Comparison of ENCODE assay signal across 15 cellular contexts in genomic region chr20:59064214-59064722, GRCh38. TPM values are rescaled to one million over a fixed set of nuclear protein-coding genes. Genes with fewer than 3 reads are reported as not detected.
DNase-seq lines count a peak whose midpoint lies in the region; ATAC-seq, FAIRE-seq and TF ChIP-seq lines count a peak whose summit lies in the region.
"Had no signal": no experiment of that assay in that cellular context is flagged by ENCODE, and none has a peak within 500 bp of the region (broad histone marks: within the 10 kb centered on the region; RNA-seq: fewer than 3 reads in every experiment).

No MANE protein-coding gene starts in this region.

- no peak overlapping the region for H3K27ac Mint-ChIP-seq in mesothelial cell of epicardium
- H3K27ac Mint-ChIP-seq: activated CD4-positive, alpha-beta memory T cell treated with anti-CD3 and anti-CD28 coated beads for 36 hours; natural killer cell; stimulated activated naive CD8-positive, alpha-beta T cell treated with anti-CD3 and anti-CD28 coated beads, Interleukin-15, Interleukin-2, amounts not matched to agents 100 ng/mL and 50 ng/mL, for 24 hours; T-helper 2 cell treated with Interferon-gamma antibody and Interleukin-4, amounts not matched to agents 5 μg/mL and 100 μg/mL, for 36 hours had no signal

- TF ChIP-seq CTCF in PC-9 (conservative IDR thresholded peaks at IDR 0.05) (no peak), keratinocyte (optimal IDR thresholded peaks at IDR 0.05 in 1 of 3, IDR thresholded peaks at IDR 0.05 in 1 of 3, conservative IDR thresholded peaks at IDR 0.05 in 1 of 3; ENCODE audit: extremely low read depth in 1 of 3, insufficient read depth in 2 of 3, low read length in 3 of 3) (no peak), mucosa of descending colon (IDR thresholded peaks at IDR 0.05) (no peak), mesothelial cell of epicardium (IDR thresholded peaks at IDR 0.05; ENCODE audit: unreplicated experiment) (no peak)

- H3K4me1 ChIP-seq in PC-9 (replicated peaks; ENCODE audit: insufficient read depth): peaks cover 16% of the 10 kb centered on the region
- H3K4me1 ChIP-seq in keratinocyte (ENCODE audit: control insufficient read depth, extremely low read depth, insufficient read depth, low read length): peaks cover 10% of the 10 kb centered on the region
- H3K4me1 ChIP-seq in mucosa of descending colon (ENCODE audit: low read depth): no peaks in the 10 kb centered on the region
- H3K4me1 ChIP-seq: Peyer's patch had no signal

- TSS peak; percentile 47 for BruUV-seq in PC-9 (replicated peaks; lab: Mats Ljungman, UMichigan)

- H3K27me3 Mint-ChIP-seq in mesothelial cell of epicardium (ENCODE audit: low read depth): peaks cover 2% of the 10 kb centered on the region
- H3K27me3 Mint-ChIP-seq: activated CD4-positive, alpha-beta memory T cell treated with anti-CD3 and anti-CD28 coated beads for 36 hours had no signal

- FAIRE-seq in keratinocyte (lab: Jason Lieb, UNC): no peak
- FAIRE-seq: islet of Langerhans had no signal

- dilution Hi-C loops in keratinocyte (cut with MboI; ENCODE audit: extremely low pct_ligation_motif_present, low sequenced_read_pairs): no loop called here

- H3K4me3 ChIP-seq in PC-9 (peak overlapping the region; percentile 6; the same call in 1 of the 2 replicates), keratinocyte (ENCODE audit: control insufficient read depth in 2 of 3, extremely low read depth in 1 of 3, insufficient read depth in 2 of 3, low read depth in 1 of 3, low read length in 3 of 3) (peak overlapping the region in 2 of 3 experiments; percentile 8 to 16), mucosa of descending colon (no peak overlapping the region)
- H3K4me3 ChIP-seq: Peyer's patch had no signal

- intact Hi-C loops in PC-9 (cut with micrococcal nuclease; ENCODE audit: unreplicated experiment): loop anchor here (2.0 kb wide), 1 partner anchor 19 kb away; no protein-coding TSS in a partner anchor
- intact Hi-C loops in mucosa of descending colon (cut with DNase I, micrococcal nuclease): no loop called here

- no peak overlapping the region for H3K4me3 Mint-ChIP-seq in mesothelial cell of epicardium
- H3K4me3 Mint-ChIP-seq: activated CD4-positive, alpha-beta memory T cell treated with anti-CD3 and anti-CD28 coated beads for 36 hours; natural killer cell; stimulated activated naive CD8-positive, alpha-beta T cell treated with anti-CD3 and anti-CD28 coated beads, Interleukin-15, Interleukin-2, amounts not matched to agents 100 ng/mL and 50 ng/mL, for 24 hours; T-helper 2 cell treated with Interferon-gamma antibody and Interleukin-4, amounts not matched to agents 5 μg/mL and 100 μg/mL, for 36 hours had no signal

- H3K9me3 ChIP-seq in PC-9 (ENCODE audit: insufficient read depth, low read depth) (no peaks in the 10 kb centered on the region), keratinocyte (ENCODE audit: control insufficient read depth, low read depth, low read length) (no peaks in the 10 kb centered on the region), mucosa of descending colon (no peaks in the 10 kb centered on the region)
- H3K9me3 ChIP-seq: Peyer's patch had no signal

- no peaks in the 10 kb centered on the region for H3K9me2 ChIP-seq in PC-9 (ENCODE audit: insufficient read depth)

- no peaks in the 10 kb centered on the region for H3K36me3 Mint-ChIP-seq in mesothelial cell of epicardium
- H3K36me3 Mint-ChIP-seq: activated CD4-positive, alpha-beta memory T cell treated with anti-CD3 and anti-CD28 coated beads for 36 hours; natural killer cell had no signal

- peaks cover 12% of the 10 kb centered on the region for H3K4me1 Mint-ChIP-seq in mesothelial cell of epicardium
- H3K4me1 Mint-ChIP-seq: natural killer cell had no signal

- DNase-seq in DMS 273 treated with DMSO at 0.1 percent for 48 hours (lab: John Stamatoyannopoulos, UW): peak; percentile 22
- DNase-seq in NCI-H1417 treated with DMSO at 0.1 percent for 48 hours (lab: John Stamatoyannopoulos, UW): peak; percentile 87
- no peak for DNase-seq in PC-9
- no peak for DNase-seq in keratinocyte (ENCODE audit: low read depth, low spot score)
- DNase-seq in mucosa of descending colon: no peak
- DNase-seq in middle frontal gyrus (ENCODE audit: extremely low spot score, low spot score): no peak
- DNase-seq in mesothelial cell of epicardium (ENCODE audit: low spot score in 2 of 2, unreplicated experiment in 2 of 2): no peak
- DNase-seq: activated CD4-positive, alpha-beta memory T cell treated with anti-CD3 and anti-CD28 coated beads for 36 hours; natural killer cell; Peyer's patch had no signal

- H3K9me3 Mint-ChIP-seq in mesothelial cell of epicardium: no peaks in the 10 kb centered on the region
- H3K9me3 Mint-ChIP-seq: activated CD4-positive, alpha-beta memory T cell treated with anti-CD3 and anti-CD28 coated beads for 36 hours; natural killer cell; stimulated activated naive CD8-positive, alpha-beta T cell treated with anti-CD3 and anti-CD28 coated beads, Interleukin-15, Interleukin-2, amounts not matched to agents 100 ng/mL and 50 ng/mL, for 24 hours; T-helper 2 cell treated with Interferon-gamma antibody and Interleukin-4, amounts not matched to agents 5 μg/mL and 100 μg/mL, for 36 hours had no signal

- no peaks in the 10 kb centered on the region for H3K9me1 ChIP-seq in keratinocyte (ENCODE audit: control insufficient read depth, extremely low read depth, insufficient read depth, low read length)

- H3K27ac ChIP-seq in PC-9 (no peak overlapping the region), keratinocyte (ENCODE audit: control insufficient read depth, insufficient read depth, low read length) (peak overlapping the region; percentile 6)
- H3K27ac ChIP-seq: KMS-11 had no signal

- ATAC-seq in mucosa of descending colon (no peak), HG02852 (IDR thresholded peaks at IDR 0.05; ENCODE audit: unreplicated experiment) (no peak)
- ATAC-seq: natural killer cell had no signal

- POLR2A ChIA-PET in PC-9 (lab: Charles Lee; ENCODE audit: unreplicated experiment): interaction anchor here (0.5 to 0.6 kb wide), 3 partner anchors 18 to 167 kb away, joined by 4 to 8 read pairs (median 7); no protein-coding TSS in a partner anchor

- H3K4me2 ChIP-seq in PC-9: peak overlapping the region; percentile 58
- H3K4me2 ChIP-seq in keratinocyte (ENCODE audit: control insufficient read depth, extremely low read depth, insufficient read depth, low read depth, low read length): peak overlapping the region; percentile 72
- H3K4me2 ChIP-seq: KMS-11 had no signal

- H3K27me3 ChIP-seq in PC-9 (ENCODE audit: insufficient read depth, low read depth) (no peaks in the 10 kb centered on the region), keratinocyte (ENCODE audit: control insufficient read depth, extremely low read depth, insufficient read depth, low read length) (no peaks in the 10 kb centered on the region)
- H3K27me3 ChIP-seq: Peyer's patch had no signal

- H3K79me2 ChIP-seq in PC-9 (ENCODE audit: low read depth) (no peaks in the 10 kb centered on the region), keratinocyte (ENCODE audit: control insufficient read depth, insufficient read depth, low read length) (no peaks in the 10 kb centered on the region)

- no peaks in the 10 kb centered on the region for H3K36me3 ChIP-seq in PC-9 (ENCODE audit: low read depth)
- no peaks in the 10 kb centered on the region for H3K36me3 ChIP-seq in keratinocyte (ENCODE audit: control insufficient read depth in 2 of 2, extremely low read depth in 1 of 2, insufficient read depth in 2 of 2, low read length in 2 of 2)
- no peaks in the 10 kb centered on the region for H3K36me3 ChIP-seq in mucosa of descending colon (ENCODE audit: low read depth)
- H3K36me3 ChIP-seq: Peyer's patch had no signal

- H3K9ac ChIP-seq in keratinocyte (ENCODE audit: control insufficient read depth, extremely low read depth, insufficient read depth, low read length): peak overlapping the region; percentile 11
- H3K9ac ChIP-seq: KMS-11 had no signal

- CTCF ChIA-PET in PC-9 (lab: Charles Lee): no interaction called here

- peaks cover 5% of the 10 kb centered on the region; the same call in 1 of the 2 replicates for H3F3A ChIP-seq in PC-9 (ENCODE audit: insufficient read depth, low read depth)

- 0 out of 2 replicates have a peak overlapping the region, but pooled peaks have one; percentile 6 for H2AFZ ChIP-seq in PC-9
- H2AFZ ChIP-seq in keratinocyte (ENCODE audit: control insufficient read depth, low read length): peak overlapping the region; percentile 34

- H4K20me1 ChIP-seq in PC-9 (ENCODE audit: insufficient read depth): no peaks in the 10 kb centered on the region
- no peaks in the 10 kb centered on the region for H4K20me1 ChIP-seq in keratinocyte (ENCODE audit: control insufficient read depth, extremely low read depth, insufficient read depth, low read length)

RNA-seq across cellular contexts. Expression of gene PRELID3B, which starts 21.7 kb away (rescaled TPM):
- total RNA-seq in PC-9 (2021): 106 and 137 TPM in 2 replicates
- 70.7 to 86.9 TPM (median 75.3 TPM) in 3 replicates for polyA plus RNA-seq in keratinocyte
- polyA plus RNA-seq in keratinocyte (2011; ENCODE audit: low read depth): 211 TPM
- polyA plus RNA-seq in keratinocyte (2011; cell fraction: cytosol; rRNA removed): 66.1 and 129 TPM in 2 replicates
- polyA plus RNA-seq in keratinocyte (2011; cell fraction: nucleus; rRNA removed): 26.8 and 42.0 TPM in 2 replicates
- 79.1 and 112 TPM in 2 replicates for polyA plus RNA-seq in keratinocyte (2012; ENCODE audit: low replicate concordance)
- polyA minus RNA-seq in keratinocyte: 90.1 to 126 TPM (median 96.3 TPM) in 3 replicates
- 106 TPM for polyA minus RNA-seq in keratinocyte (2011; cell fraction: cytosol; rRNA and poly(A)+ RNA removed)
- 26.6 and 32.0 TPM in 2 replicates for polyA minus RNA-seq in keratinocyte (2011; cell fraction: nucleus; rRNA and poly(A)+ RNA removed)
- 100 to 1,000 TPM in 2 of 3 donors, 10 to 100 TPM in 1; 82.3 to 142 (median 121) TPM for total RNA-seq in mucosa of descending colon
- total RNA-seq in mesothelial cell of epicardium: 44.9 to 45.5 TPM (median 45.2 TPM) in 3 replicates

RNA-seq across cellular contexts. Expression of gene ATP5F1E, which starts 32.1 kb away (rescaled TPM):
- total RNA-seq in PC-9 (2021) (76.3 and 84.8 TPM in 2 replicates), mucosa of descending colon (10 to 100 TPM; 65.4 to 76.1 (median 71.3) TPM), mesothelial cell of epicardium (46.7 to 52.7 TPM (median 47.8 TPM) in 3 replicates)
- polyA plus RNA-seq in keratinocyte: 48.3 to 100 TPM (median 99.7 TPM) in 3 replicates
- polyA plus RNA-seq in keratinocyte (2011; ENCODE audit: low read depth): 103 TPM
- 59.0 and 59.8 TPM in 2 replicates for polyA plus RNA-seq in keratinocyte (2011; cell fraction: cytosol; rRNA removed)
- polyA plus RNA-seq in keratinocyte (2011; cell fraction: nucleus; rRNA removed): 9.8 and 16.4 TPM in 2 replicates
- polyA plus RNA-seq in keratinocyte (2012; ENCODE audit: low replicate concordance): 71.0 and 118 TPM in 2 replicates
- polyA minus RNA-seq in keratinocyte: 5.2 to 8.3 TPM (median 6.4 TPM) in 3 replicates
- polyA minus RNA-seq in keratinocyte (2011; cell fraction: cytosol; rRNA and poly(A)+ RNA removed): 37.8 TPM
- polyA minus RNA-seq in keratinocyte (2011; cell fraction: nucleus; rRNA and poly(A)+ RNA removed): 3.3 and 3.9 TPM in 2 replicates

RNA-seq across cellular contexts. Expression of gene TUBB1, which starts 45.0 kb away (rescaled TPM):
- total RNA-seq in PC-9 (2021): 0.18 and 0.35 TPM in 2 replicates
- 0.03 TPM in 1 of 3 replicates, not detected in the others for polyA plus RNA-seq in keratinocyte
- not detected for polyA plus RNA-seq in keratinocyte (2011; ENCODE audit: low read depth)
- polyA plus RNA-seq in keratinocyte (2011; cell fraction: cytosol; rRNA removed): not detected in 2 replicates
- polyA plus RNA-seq in keratinocyte (2011; cell fraction: nucleus; rRNA removed): 0.04 TPM in 1 of 2 replicates, not detected in the other
- polyA plus RNA-seq in keratinocyte (2012; ENCODE audit: low replicate concordance): 0.02 and 0.08 TPM in 2 replicates
- polyA minus RNA-seq in keratinocyte: not detected in 3 replicates
- polyA minus RNA-seq in keratinocyte (2011; cell fraction: cytosol; rRNA and poly(A)+ RNA removed): not detected
- not detected in 2 replicates for polyA minus RNA-seq in keratinocyte (2011; cell fraction: nucleus; rRNA and poly(A)+ RNA removed)
- total RNA-seq in mucosa of descending colon: not detected
- total RNA-seq in mesothelial cell of epicardium: not detected in 3 replicates
- total RNA-seq: activated CD4-positive, alpha-beta memory T cell treated with anti-CD3 and anti-CD28 coated beads for 36 hours; Peyer's patch had no signal

RNA-seq across cellular contexts. Expression of gene CTSZ, which starts 57.2 kb away (rescaled TPM):
- total RNA-seq in PC-9 (2021) (184 and 194 TPM in 2 replicates), mucosa of descending colon (100 to 1,000 TPM; 269 to 272 (median 271) TPM), mesothelial cell of epicardium (65.3 to 67.7 TPM (median 65.3 TPM) in 3 replicates)
- 102 to 171 TPM (median 138 TPM) in 3 replicates for polyA plus RNA-seq in keratinocyte
- polyA plus RNA-seq in keratinocyte (2011; ENCODE audit: low read depth): 63.5 TPM
- polyA plus RNA-seq in keratinocyte (2011; cell fraction: cytosol; rRNA removed): 76.8 and 119 TPM in 2 replicates
- 133 and 140 TPM in 2 replicates for polyA plus RNA-seq in keratinocyte (2011; cell fraction: nucleus; rRNA removed)
- 25.5 and 178 TPM in 2 replicates for polyA plus RNA-seq in keratinocyte (2012; ENCODE audit: low replicate concordance)
- polyA minus RNA-seq in keratinocyte: 74.1 to 149 TPM (median 79.1 TPM) in 3 replicates
- polyA minus RNA-seq in keratinocyte (2011; cell fraction: cytosol; rRNA and poly(A)+ RNA removed): 105 TPM
- polyA minus RNA-seq in keratinocyte (2011; cell fraction: nucleus; rRNA and poly(A)+ RNA removed): 54.2 and 59.5 TPM in 2 replicates

Comparison
In these comparisons a context has a peak if more than half of its experiments do, and no peak if none do; other contexts are left out.
1. DNase-seq: peak in DMS 273 treated with DMSO at 0.1 percent for 48 hours (single experiment) and NCI-H1417 treated with DMSO at 0.1 percent for 48 hours (single experiment); none in PC-9 (0 of 2), keratinocyte (single experiment), mucosa of descending colon (0 of 3), middle frontal gyrus (single experiment) and mesothelial cell of epicardium (0 of 2).